ENCODE assay signal across 8 cellular contexts in genomic region chr20:33933469-33933909, GRCh38.
DNase-seq lines count a peak whose midpoint lies in the region; ATAC-seq, FAIRE-seq and TF ChIP-seq lines count a peak whose summit lies in the region.

No MANE protein-coding gene starts in this region.

- no peaks in the 10 kb centered on the region for H3K27me3 ChIP-seq in small intestine (ENCODE audit: control insufficient read depth in 2 of 2, insufficient read depth in 2 of 2, low read length in 2 of 2)

- no peak for FAIRE-seq in small intestine (lab: Jason Lieb, UNC)

- H3K9me3 ChIP-seq in small intestine (ENCODE audit: control insufficient read depth, low read depth) = no peaks in the 10 kb centered on the region

- no peaks in the 10 kb centered on the region for H3K4me1 ChIP-seq in small intestine (ENCODE audit: control insufficient read depth in 2 of 2, insufficient read depth in 1 of 2, low read depth in 1 of 2, low read length in 1 of 2)

- TF ChIP-seq CTCF in astrocyte of the cerebellum (IDR thresholded peaks at IDR 0.05; ENCODE audit: low read depth, low read length, missing control alignments) = peak; percentile 22

- TF ChIP-seq EP300 in Ishikawa (IDR thresholded peaks at IDR 0.05; ENCODE audit: borderline replicate concordance) = no peak

- no peak overlapping the region for H3K27ac ChIP-seq in small intestine (ENCODE audit: low read depth in 1 of 2, low read length in 1 of 2)

- WGBS in small intestine, 3 donors = 66 to 68% (median 67%) methylated on average over 5 of the region's 5 CpGs

- H3K36me3 ChIP-seq in small intestine (ENCODE audit: control insufficient read depth in 2 of 2, insufficient read depth in 2 of 2, low read length in 2 of 2) = no peaks in the 10 kb centered on the region

- peak; percentile 5 for DNase-seq in CMK (ENCODE audit: low read depth)
- DNase-seq in SW480 (ENCODE audit: low spot score) = peak; percentile 77
- DNase-seq in astrocyte of the cerebellum (ENCODE audit: low read depth) = no peak
- peak; percentile 56 for DNase-seq in hepatic stellate cell (ENCODE audit: low spot score)
- DNase-seq in small intestine = peak; percentile 55
- no peak for DNase-seq in NCI-H2171 (lab: John Stamatoyannopoulos, UW)

- no peak for ATAC-seq in HG02840 (IDR thresholded peaks at IDR 0.05; ENCODE audit: low FRiP score, unreplicated experiment)

- H3K4me3 ChIP-seq in astrocyte of the cerebellum (ENCODE audit: low read depth, low read length) = no peak overlapping the region
- H3K4me3 ChIP-seq in small intestine (ENCODE audit: low read depth in 1 of 2, low read length in 2 of 2) = no peak overlapping the region

- peak; percentile 96 for TF ChIP-seq RAD21 in Ishikawa (IDR thresholded peaks at IDR 0.05; ENCODE audit: low read depth)

- in situ Hi-C loops in astrocyte of the cerebellum (cut with HindIII; ENCODE audit: low sequenced_read_pairs) = no loop called here

TF ChIP-seq in Ishikawa, 13 proteins besides CTCF, POLR2A, EP300 and RAD21:
- TF ChIP-seq CREB1 (IDR thresholded peaks at IDR 0.05; ENCODE audit: low read depth) = no peak
- TF ChIP-seq TAF1 (IDR thresholded peaks at IDR 0.05; ENCODE audit: low read depth) = no peak
- peak; percentile 92 for TF ChIP-seq YY1 (IDR thresholded peaks at IDR 0.05; ENCODE audit: low read depth)
- no peak for TF ChIP-seq ZBTB7A (IDR thresholded peaks at IDR 0.05; ENCODE audit: low read depth)
- peak; percentile 56; the same call in 1 of the 2 replicates for TF ChIP-seq USF1 (IDR thresholded peaks at IDR 0.05)
- no peak for TF ChIP-seq FOXM1 (IDR thresholded peaks at IDR 0.05; ENCODE audit: borderline replicate concordance, low read depth)
- TF ChIP-seq TEAD4 (IDR thresholded peaks at IDR 0.05) = no peak
- no peak for TF ChIP-seq REST (IDR thresholded peaks at IDR 0.05; ENCODE audit: low read depth)
- TF ChIP-seq CEBPB (IDR thresholded peaks at IDR 0.05) = no peak
- no peak for TF ChIP-seq TCF12 (IDR thresholded peaks at IDR 0.05; ENCODE audit: low read depth)
- no peak for TF ChIP-seq NFIC (IDR thresholded peaks at IDR 0.05)

Comparison
In these comparisons a context has a peak if more than half of its experiments do, and no peak if none do; other contexts are left out.
1. DNase-seq: peak in CMK (single experiment), SW480 (single experiment), hepatic stellate cell (single experiment) and small intestine (single experiment); none in astrocyte of the cerebellum (single experiment) and NCI-H2171 (single experiment).